23 cellular contexts compared by ENCODE assay signal in the genomic region with DNA sequence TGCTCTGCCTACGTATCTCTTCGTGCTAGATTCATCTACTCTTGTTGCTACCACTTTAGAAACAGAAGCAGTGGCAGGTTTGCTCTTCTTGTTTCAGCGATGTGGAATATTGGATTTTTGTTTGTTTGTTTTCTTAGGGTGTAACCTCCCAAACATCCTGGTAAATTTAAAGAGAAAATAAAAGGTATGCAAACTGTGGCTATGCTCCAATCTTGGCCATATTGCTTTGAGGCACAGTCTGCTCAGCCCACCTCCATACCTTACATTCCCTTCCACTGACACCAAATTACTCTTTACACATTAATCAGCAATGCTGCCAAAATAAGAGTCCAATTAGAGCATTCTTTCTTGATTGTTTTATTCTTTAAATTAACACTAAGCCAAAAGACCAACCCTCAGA.
"Had no signal": no experiment of that assay in that cellular context is flagged by ENCODE, and none has a peak within 500 bp of the region (broad histone marks: within the 10 kb centered on the region; RNA-seq: fewer than 3 reads in every experiment).

No MANE protein-coding gene starts in this region.

- H3K27ac ChIP-seq: coronary artery, heart right ventricle, left lung, lower lobe of right lung, psoas muscle, right lobe of liver, spleen, tibial artery, upper lobe of right lung, vagina had no signal

- H3K36me3 ChIP-seq: heart right ventricle, left lung, lower lobe of right lung, right lobe of liver, spleen, tibial artery, upper lobe of right lung, vagina had no signal

- ATAC-seq: heart right ventricle; left lung; lower lobe of right lung; psoas muscle; right lobe of liver; stimulated activated memory B cell treated with anti-CD40 and anti-IgM and Interleukin-4, amounts not matched to agents 10 μg/mL and 1 μg/mL and 100 μg/mL, for 72 hours; upper lobe of right lung had no signal

- H3K27ac Mint-ChIP-seq: endodermal cell; naive B cell; stimulated activated memory B cell treated with anti-CD40 and anti-IgM and Interleukin-4, amounts not matched to agents 10 μg/mL and 1 μg/mL and 100 μg/mL, for 72 hours; stimulated activated naive CD8-positive, alpha-beta T cell treated with anti-CD3 and anti-CD28 coated beads, Interleukin-15, Interleukin-2, amounts not matched to agents 100 ng/mL and 50 ng/mL, for 24 hours had no signal

- H3K4me1 Mint-ChIP-seq: naive B cell; stimulated activated memory B cell treated with anti-CD40 and anti-IgM and Interleukin-4, amounts not matched to agents 10 μg/mL and 1 μg/mL and 100 μg/mL, for 72 hours had no signal

- H3K4me3 ChIP-seq: coronary artery, heart right ventricle, left lung, lower lobe of right lung, psoas muscle, right lobe of liver, spleen, tibial artery, upper lobe of right lung, vagina had no signal

- H3K27me3 ChIP-seq: right lobe of liver, upper lobe of right lung, vagina had no signal

- H3K9me3 ChIP-seq: heart right ventricle, left lung, lower lobe of right lung, psoas muscle, right lobe of liver, spleen, tibial artery, upper lobe of right lung, vagina had no signal

- FAIRE-seq: islet of Langerhans had no signal

- H3K4me1 ChIP-seq: left lung, lower lobe of right lung, psoas muscle, right lobe of liver, spleen, tibial artery, upper lobe of right lung, vagina had no signal

- H3K36me3 Mint-ChIP-seq: naive B cell; stimulated activated memory B cell treated with anti-CD40 and anti-IgM and Interleukin-4, amounts not matched to agents 10 μg/mL and 1 μg/mL and 100 μg/mL, for 72 hours had no signal

- DNase-seq: effector CD4-positive, alpha-beta T cell; endodermal cell; foreskin melanocyte; heart right ventricle; hypothalamus; left lung; lower lobe of right lung; mesenchymal stem cell; naive B cell; psoas muscle; retina; right lobe of liver; spleen; stimulated activated CD4-positive, alpha-beta T cell treated with anti-CD3 and anti-CD28 coated beads, Interleukin-15, amount 100 ng/mL, for 24 hours; stimulated activated CD4-positive, alpha-beta T cell treated with anti-CD3 and anti-CD28 coated beads, Interleukin-1b, Interleukin-23, amount 100 ng/mL, for 48 hours; stimulated activated CD4-positive, alpha-beta T cell treated with anti-CD3 and anti-CD28 coated beads, Interleukin-4, amount 100 ng/mL, for 24 hours; tibial artery; upper lobe of right lung had no signal

- H3K9me3 Mint-ChIP-seq: endodermal cell; naive B cell; stimulated activated memory B cell treated with anti-CD40 and anti-IgM and Interleukin-4, amounts not matched to agents 10 μg/mL and 1 μg/mL and 100 μg/mL, for 72 hours; stimulated activated naive CD8-positive, alpha-beta T cell treated with anti-CD3 and anti-CD28 coated beads, Interleukin-15, Interleukin-2, amounts not matched to agents 100 ng/mL and 50 ng/mL, for 24 hours had no signal

- H3K4me3 Mint-ChIP-seq: endodermal cell; naive B cell; stimulated activated memory B cell treated with anti-CD40 and anti-IgM and Interleukin-4, amounts not matched to agents 10 μg/mL and 1 μg/mL and 100 μg/mL, for 72 hours; stimulated activated naive CD8-positive, alpha-beta T cell treated with anti-CD3 and anti-CD28 coated beads, Interleukin-15, Interleukin-2, amounts not matched to agents 100 ng/mL and 50 ng/mL, for 24 hours had no signal
